ENCODE assay signal across 20 cellular contexts in genomic region chr20:36148439-36148838, GRCh38.
"Had no signal": no experiment of that assay in that cellular context is flagged by ENCODE, and none has a peak within 500 bp of the region (broad histone marks: within the 10 kb centered on the region; RNA-seq: fewer than 3 reads in every experiment).

No MANE protein-coding gene starts in this region.

- H3K4me2 ChIP-seq: SK-N-SH had no signal

- DNase-seq: Kasumi-1, NCI-H1092, NCI-H1105 treated with DMSO at 0.1 percent for 48 hours, NCI-H1417 treated with DMSO at 0.1 percent for 48 hours, NCI-H146, NCI-H1694 treated with DMSO at 0.1 percent for 48 hours, NCI-H2029, NCI-H2081 treated with DMSO at 0.1 percent for 48 hours, NCI-H2171, NCI-H446, NCI-H510A, NCI-H524 treated with DMSO at 0.1 percent for 48 hours, NCI-H69, NCI-H774, SHP77, SK-N-SH had no signal

- H3K4me3 Mint-ChIP-seq: IgD-negative memory B cell had no signal

- H3K4me3 ChIP-seq: K562 had no signal

- H3K9ac ChIP-seq: KMS-11, SK-N-SH had no signal

- H3K27ac Mint-ChIP-seq: IgD-negative memory B cell had no signal

- ATAC-seq: K562 had no signal

- H3K27ac ChIP-seq: KMS-11, RWPE1 had no signal

- H3K9me3 Mint-ChIP-seq: IgD-negative memory B cell had no signal

- H3K36me3 Mint-ChIP-seq: IgD-negative memory B cell had no signal

- H3K9me3 ChIP-seq: SK-N-SH had no signal
